15 cellular contexts compared by ENCODE assay signal in genomic region chr2:168722592-168722991, GRCh38.
DNase-seq lines count a peak whose midpoint lies in the region; ATAC-seq, FAIRE-seq and TF ChIP-seq lines count a peak whose summit lies in the region.
"Had no signal": no experiment of that assay in that cellular context is flagged by ENCODE, and none has a peak within 500 bp of the region (broad histone marks: within the 10 kb centered on the region; RNA-seq: fewer than 3 reads in every experiment).

No MANE protein-coding gene starts in this region.

- H3K4me3 ChIP-seq in endothelial cell of umbilical vein (replicated peaks in 1 of 3; ENCODE audit: insufficient read depth in 1 of 3, low read depth in 1 of 3, low read length in 3 of 3), result no peak overlapping the region
- H3K4me3 ChIP-seq in uterus, result no peak overlapping the region
- no peak overlapping the region for H3K4me3 ChIP-seq in stomach
- H3K4me3 ChIP-seq: SJCRH30, skin epidermis, thoracic aorta had no signal

- H3K4me1 ChIP-seq in endothelial cell of umbilical vein (ENCODE audit: control insufficient read depth, extremely low read depth, insufficient read depth, low read length) (peaks cover 18% of the 10 kb centered on the region), uterus (peaks cover 0 to 6% of the 10 kb centered on the region in 2 donors), stomach (peaks cover 0 to 15% (median 4%) of the 10 kb centered on the region in 4 donors)
- H3K4me1 ChIP-seq: SJCRH30 had no signal

- no peaks in the 10 kb centered on the region for H4K20me1 ChIP-seq in endothelial cell of umbilical vein (replicated peaks; ENCODE audit: control insufficient read depth, extremely low read depth, insufficient read depth, low read length)

- H3K4me1 Mint-ChIP-seq in stimulated activated memory B cell treated with anti-CD40 and anti-IgM and Interleukin-4, amounts not matched to agents 10 μg/mL and 1 μg/mL and 100 μg/mL, for 72 hours, result no peaks in the 10 kb centered on the region

- H3K27ac Mint-ChIP-seq in stimulated activated memory B cell treated with anti-CD40 and anti-IgM and Interleukin-4, amounts not matched to agents 10 μg/mL and 1 μg/mL and 100 μg/mL, for 72 hours, result no peak overlapping the region

- H3K9ac ChIP-seq in endothelial cell of umbilical vein (replicated peaks; ENCODE audit: extremely low read depth, insufficient read depth, low read length), result no peak overlapping the region

- H3K9me3 ChIP-seq in endothelial cell of umbilical vein (replicated peaks; ENCODE audit: control insufficient read depth, insufficient read depth, low read length) (no peaks in the 10 kb centered on the region), uterus (no peaks in the 10 kb centered on the region), stomach (no peaks in the 10 kb centered on the region)
- H3K9me3 ChIP-seq: SJCRH30, thoracic aorta had no signal

- dilution Hi-C loops in endothelial cell of umbilical vein (cut with MboI; ENCODE audit: extremely low pct_ligation_motif_present, low sequenced_read_pairs), result no loop called here

- TF ChIP-seq EP300 in stomach (IDR thresholded peaks at IDR 0.05), result no peak

- H3K36me3 Mint-ChIP-seq in stimulated activated memory B cell treated with anti-CD40 and anti-IgM and Interleukin-4, amounts not matched to agents 10 μg/mL and 1 μg/mL and 100 μg/mL, for 72 hours, result no peaks in the 10 kb centered on the region

- no peaks in the 10 kb centered on the region for H3K36me3 ChIP-seq in endothelial cell of umbilical vein (ENCODE audit: control insufficient read depth in 2 of 2, extremely low read depth in 1 of 2, insufficient read depth in 2 of 2, low read length in 2 of 2)
- no peaks in the 10 kb centered on the region for H3K36me3 ChIP-seq in uterus
- peaks cover 0 to 50% (median 28%) of the 10 kb centered on the region in 4 donors for H3K36me3 ChIP-seq in stomach
- H3K36me3 ChIP-seq: thoracic aorta had no signal

- no peaks in the 10 kb centered on the region for H3K27me3 Mint-ChIP-seq in stimulated activated memory B cell treated with anti-CD40 and anti-IgM and Interleukin-4, amounts not matched to agents 10 μg/mL and 1 μg/mL and 100 μg/mL, for 72 hours
- H3K27me3 Mint-ChIP-seq: naive thymus-derived CD8-positive, alpha-beta T cell had no signal

- peak; percentile 79 for FAIRE-seq in endothelial cell of umbilical vein (lab: Jason Lieb, UNC)

- no peaks in the 10 kb centered on the region for H3K9me1 ChIP-seq in endothelial cell of umbilical vein (replicated peaks; ENCODE audit: control insufficient read depth, extremely low read depth, insufficient read depth, low read length)

- BruUV-seq in endothelial cell of umbilical vein (replicated peaks; lab: Mats Ljungman, UMichigan), result no TSS peak

- no peak overlapping the region for H2AFZ ChIP-seq in endothelial cell of umbilical vein (ENCODE audit: low read depth, low read length)

- intact Hi-C loops in endothelial cell of umbilical vein (cut with micrococcal nuclease) (no loop called here), uterus (cut with DNase I; ENCODE audit: low total_unique reads) (no loop called here), stomach (cut with DNase I; ENCODE audit: low total_unique reads) (no loop called here)

- no peaks in the 10 kb centered on the region for H3K79me2 ChIP-seq in endothelial cell of umbilical vein (ENCODE audit: control insufficient read depth, insufficient read depth, low read length)

- H3K27ac ChIP-seq in endothelial cell of umbilical vein (ENCODE audit: insufficient read depth, low read depth, low read length) (peak overlapping the region; percentile 11), uterus (no peak overlapping the region), stomach (no peak overlapping the region)
- H3K27ac ChIP-seq: SJCRH30, skin epidermis, thoracic aorta had no signal

- TF ChIP-seq CTCF in endothelial cell of umbilical vein (IDR thresholded peaks at IDR 0.05; ENCODE audit: extremely low read depth in 1 of 2, insufficient read depth in 1 of 2, low read depth in 1 of 2, low read length in 2 of 2) (no peak), uterus (IDR thresholded peaks at IDR 0.05) (no peak), stomach (IDR thresholded peaks at IDR 0.05) (no peak)

- DNase-seq in M059J (ENCODE audit: low read depth), result peak; percentile 46
- peak; percentile 70 for DNase-seq in endothelial cell of umbilical vein (ENCODE audit: low read depth, low spot score)
- peak; percentile 71 for DNase-seq in left kidney (ENCODE audit: low read depth, low spot score)
- peak; percentile 35 to 54 for DNase-seq in uterus
- DNase-seq in GM19238 (ENCODE audit: insufficient read length, low spot score), result no peak
- no peak for DNase-seq in stomach
- DNase-seq: activated naive CD4-positive, alpha-beta T cell; naive thymus-derived CD8-positive, alpha-beta T cell; NCI-H187; NCI-H82; SJCRH30 had no signal

- H3K4me2 ChIP-seq in endothelial cell of umbilical vein (ENCODE audit: insufficient read depth, low read length), result peak overlapping the region; percentile 8

- POLR2A ChIA-PET in endothelial cell of umbilical vein (lab: Charles Lee), result no interaction called here

- TF ChIP-seq POLR2A in endothelial cell of umbilical vein (IDR thresholded peaks at IDR 0.05; ENCODE audit: low read depth, low read length) (no peak), uterus (IDR thresholded peaks at IDR 0.05) (no peak), stomach (IDR thresholded peaks at IDR 0.05) (no peak)

- H3K27me3 ChIP-seq in endothelial cell of umbilical vein (ENCODE audit: control insufficient read depth in 2 of 2, insufficient read depth in 2 of 2, low read length in 2 of 2), result no peaks in the 10 kb centered on the region
- no peaks in the 10 kb centered on the region for H3K27me3 ChIP-seq in uterus
- H3K27me3 ChIP-seq in stomach, result no peaks in the 10 kb centered on the region
- H3K27me3 ChIP-seq: SJCRH30 had no signal

- no peak overlapping the region for H3K4me3 Mint-ChIP-seq in stimulated activated memory B cell treated with anti-CD40 and anti-IgM and Interleukin-4, amounts not matched to agents 10 μg/mL and 1 μg/mL and 100 μg/mL, for 72 hours
- H3K4me3 Mint-ChIP-seq: naive thymus-derived CD8-positive, alpha-beta T cell had no signal

- no peaks in the 10 kb centered on the region for H3K9me3 Mint-ChIP-seq in stimulated activated memory B cell treated with anti-CD40 and anti-IgM and Interleukin-4, amounts not matched to agents 10 μg/mL and 1 μg/mL and 100 μg/mL, for 72 hours
- H3K9me3 Mint-ChIP-seq: naive thymus-derived CD8-positive, alpha-beta T cell had no signal

- CTCF ChIA-PET in endothelial cell of umbilical vein (lab: Charles Lee), result no interaction called here

- ATAC-seq in stimulated activated memory B cell treated with anti-CD40 and anti-IgM and Interleukin-4, amounts not matched to agents 10 μg/mL and 1 μg/mL and 100 μg/mL, for 72 hours, result no peak
- ATAC-seq: esophagus mucosa; naive thymus-derived CD8-positive, alpha-beta T cell had no signal

- WGBS in stomach, 5 donors, result 26 to 60% (median 52%) methylated on average over 2 of the region's 2 CpGs

TF ChIP-seq in endothelial cell of umbilical vein, 7 proteins besides CTCF, POLR2A, EP300 and RAD21:
- TF ChIP-seq GATA2 (IDR thresholded peaks at IDR 0.05; ENCODE audit: insufficient read depth, insufficient read length, low read depth, low read length) (peak; percentile 87), FOS (IDR thresholded peaks at IDR 0.05; ENCODE audit: borderline replicate concordance, insufficient read depth, low read length) (peak; percentile 94), MAX (IDR thresholded peaks at IDR 0.05; ENCODE audit: insufficient read depth, insufficient read length) (no peak)

Comparison
In these comparisons a context has a peak if more than half of its experiments do, and no peak if none do; other contexts are left out.
1. DNase-seq: peak in M059J (single experiment), endothelial cell of umbilical vein (single experiment), left kidney (single experiment) and uterus (2 of 2); none in GM19238 (single experiment) and stomach (single experiment).